8 cellular contexts compared by ENCODE assay signal in the genomic region with DNA sequence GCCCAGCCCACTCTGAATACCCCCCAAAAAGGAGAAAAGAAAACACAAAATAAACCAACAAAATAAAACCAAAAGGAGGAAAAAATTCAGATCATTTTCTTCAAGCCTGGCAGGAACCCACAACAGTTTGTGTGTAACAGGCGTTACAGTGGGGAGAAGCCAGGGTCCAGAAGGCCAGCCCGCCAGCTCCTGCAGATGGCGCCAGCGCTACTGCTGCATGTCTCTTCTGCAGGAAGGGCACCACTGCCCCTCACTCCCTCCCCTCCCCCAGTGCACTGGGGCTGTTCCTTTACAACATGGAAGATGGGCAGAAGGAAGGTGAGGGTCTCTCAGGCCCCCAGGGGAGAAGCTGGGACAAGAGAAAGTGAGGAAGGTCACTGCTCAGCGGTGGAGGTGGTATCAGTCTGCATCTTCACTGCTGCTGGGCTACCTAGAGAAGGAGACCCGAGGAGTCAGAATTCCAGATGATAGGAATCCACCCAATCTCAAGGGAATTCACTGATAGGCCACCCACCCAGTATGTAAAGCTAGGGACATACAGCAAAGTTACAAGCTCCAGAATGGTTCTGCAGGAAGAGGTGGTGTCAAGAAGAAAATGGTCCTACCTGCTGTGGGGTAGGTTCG. TPM values are rescaled to one million over a fixed set of nuclear protein-coding genes. Genes with fewer than 3 reads are reported as not detected.
DNase-seq lines count a peak whose midpoint lies in the region; ATAC-seq, FAIRE-seq and TF ChIP-seq lines count a peak whose summit lies in the region.

No MANE protein-coding gene starts in this region.

- 42 to 58% (median 55%) methylated on average over 7 of the region's 7 CpGs for WGBS in stomach, 5 donors

- peaks cover 9 to 29% (median 24%) of the 10 kb centered on the region in 4 donors for H3K4me1 ChIP-seq in stomach

- TF ChIP-seq POLR2A in stomach (IDR thresholded peaks at IDR 0.05): no peak
- TF ChIP-seq POLR2A in GM12892 (IDR thresholded peaks at IDR 0.05; ENCODE audit: low read depth, low read length): no peak

- H3K9me3 ChIP-seq in stomach: no peaks in the 10 kb centered on the region

- peaks cover 60% of the 10 kb centered on the region for H3K4me1 Mint-ChIP-seq in activated naive CD4-positive, alpha-beta T cell treated with anti-CD3 and anti-CD28 coated beads for 36 hours (ENCODE audit: low read depth)

- H3K4me3 Mint-ChIP-seq in activated naive CD4-positive, alpha-beta T cell treated with anti-CD3 and anti-CD28 coated beads for 36 hours: peak overlapping the region; percentile 21

- H3K27me3 ChIP-seq in stomach: no peaks in the 10 kb centered on the region

- H3K36me3 ChIP-seq in stomach: peaks cover 61 to 77% (median 75%) of the 10 kb centered on the region in 4 donors

- no peak for FAIRE-seq in GM12892 (lab: Jason Lieb, UNC)

- H3K27me3 Mint-ChIP-seq in activated naive CD4-positive, alpha-beta T cell treated with anti-CD3 and anti-CD28 coated beads for 36 hours (ENCODE audit: low read depth): no peaks in the 10 kb centered on the region

- no peaks in the 10 kb centered on the region for H3K9me3 Mint-ChIP-seq in activated naive CD4-positive, alpha-beta T cell treated with anti-CD3 and anti-CD28 coated beads for 36 hours

- no peak for ATAC-seq in GM21786 (IDR thresholded peaks at IDR 0.05; ENCODE audit: unreplicated experiment)

- TF ChIP-seq EP300 in stomach (IDR thresholded peaks at IDR 0.05): no peak

- H3K4me3 ChIP-seq in AG10803 (ENCODE audit: low read length) (no peak overlapping the region), stomach (no peak overlapping the region)

- H3K27ac ChIP-seq in stomach: peak overlapping the region in 2 of 5 donors; percentile 5 to 92

- peak overlapping the region; percentile 65 for H3K27ac Mint-ChIP-seq in activated naive CD4-positive, alpha-beta T cell treated with anti-CD3 and anti-CD28 coated beads for 36 hours

- CTCF ChIA-PET in activated naive CD4-positive, alpha-beta T cell treated with anti-CD3 and anti-CD28 coated beads for 36 hours (lab: Charles Lee): interaction anchor here (0.6 to 1.7 kb wide), 24 partner anchors 12 to 256 kb away, joined by 3 to 8 read pairs (median 4); a partner anchor contains a TSS

- TF ChIP-seq CTCF in AG10803 (conservative IDR thresholded peaks at IDR 0.05; ENCODE audit: low read length) (peak; percentile 43), GM12872 (IDR thresholded peaks at IDR 0.05; ENCODE audit: insufficient read depth, low read depth, low read length) (peak; percentile 75), stomach (IDR thresholded peaks at IDR 0.05) (peak in 2 of 7 experiments; percentile 11 to 27)

- peaks cover 50% of the 10 kb centered on the region for H3K36me3 Mint-ChIP-seq in activated naive CD4-positive, alpha-beta T cell treated with anti-CD3 and anti-CD28 coated beads for 36 hours (ENCODE audit: low read depth)

- peak; percentile 30 for DNase-seq in AG10803 (ENCODE audit: low read depth)
- peak; percentile 39 for DNase-seq in NCI-H526 treated with DMSO at 0.1 percent for 48 hours (lab: John Stamatoyannopoulos, UW)
- DNase-seq in activated naive CD4-positive, alpha-beta T cell treated with anti-CD3 and anti-CD28 coated beads for 36 hours: peak; percentile 69
- DNase-seq in iris pigment epithelial cell (ENCODE audit: low read depth): peak; percentile 25
- DNase-seq in stomach: peak; percentile 56
- no peak for DNase-seq in GM12892 (ENCODE audit: insufficient read length)

- intact Hi-C loops in activated naive CD4-positive, alpha-beta T cell treated with anti-CD3 and anti-CD28 coated beads for 36 hours (cut with micrococcal nuclease): no loop called here
- intact Hi-C loops in stomach (cut with DNase I; ENCODE audit: low total_unique reads): no loop called here

RNA-seq across cellular contexts. Expression of a gene that starts 2.3 kb away (rescaled TPM):
- total RNA-seq in activated naive CD4-positive, alpha-beta T cell treated with anti-CD3 and anti-CD28 coated beads for 36 hours: 10 to 100 TPM; 61.3 to 62.9 TPM
- 100 to 1,000 TPM in 1 of 5 donors, 10 to 100 TPM in 4; 16.3 to 231 (median 30.0) TPM for total RNA-seq in stomach
- 10 to 100 TPM; 19.5 to 27.4 (median 19.7) TPM for polyA plus RNA-seq in stomach
- 60.0 TPM for polyA plus RNA-seq in GM12892 (2012; ENCODE audit: missing spikeins)

RNA-seq across cellular contexts. Expression of a gene that starts 14.5 kb away (rescaled TPM):
- total RNA-seq in activated naive CD4-positive, alpha-beta T cell treated with anti-CD3 and anti-CD28 coated beads for 36 hours: 1 to 10 TPM; 8.0 to 9.0 TPM
- total RNA-seq in stomach: 10 to 100 TPM in 1 of 5 donors, 1 to 10 TPM in 4; 1.4 to 14.0 (median 3.2) TPM
- polyA plus RNA-seq in stomach: 1 to 10 TPM; 2.7 to 9.1 (median 3.4) TPM
- polyA plus RNA-seq in GM12892 (2012; ENCODE audit: missing spikeins): 6.2 TPM

RNA-seq across cellular contexts. Expression of a gene that starts 36.1 kb away (rescaled TPM):
- total RNA-seq in activated naive CD4-positive, alpha-beta T cell treated with anti-CD3 and anti-CD28 coated beads for 36 hours: 1,000 to 10,000 TPM; 6,537 to 6,787 TPM
- 1,000 to 10,000 TPM in 4 of 5 donors, 100 to 1,000 TPM in 1; 579 to 1,258 (median 1,242) TPM for total RNA-seq in stomach
- 1,000 to 10,000 TPM; 1,352 to 2,765 (median 1,815) TPM for polyA plus RNA-seq in stomach
- 6,742 TPM for polyA plus RNA-seq in GM12892 (2012; ENCODE audit: missing spikeins)

RNA-seq across cellular contexts. Expression of a gene that starts 36.8 kb away (rescaled TPM):
- 100 to 1,000 TPM; 232 to 245 TPM for total RNA-seq in activated naive CD4-positive, alpha-beta T cell treated with anti-CD3 and anti-CD28 coated beads for 36 hours
- total RNA-seq in stomach: 100 to 1,000 TPM; 169 to 315 (median 202) TPM
- 100 to 1,000 TPM; 105 to 139 (median 111) TPM for polyA plus RNA-seq in stomach
- polyA plus RNA-seq in GM12892 (2012; ENCODE audit: missing spikeins): 95.7 TPM

Comparison
In these comparisons a context has a peak if more than half of its experiments do, and no peak if none do; other contexts are left out.
1. RNA of a gene that starts 36.1 kb away (total RNA-seq): 6,537 to 6,787 TPM in activated naive CD4-positive, alpha-beta T cell treated with anti-CD3 and anti-CD28 coated beads for 36 hours; 579 to 1,258 TPM in stomach; every median in the first group is over 4 times any median in the second.